Comparison of ENCODE assay signal across 14 cellular contexts in genomic region chr5:17238521-17239041, GRCh38. TPM values are rescaled to one million over a fixed set of nuclear protein-coding genes. Genes with fewer than 3 reads are reported as not detected.
DNase-seq lines count a peak whose midpoint lies in the region; TF ChIP-seq lines count a peak whose summit lies in the region.
"Had no signal": no experiment of that assay in that cellular context is flagged by ENCODE, and none has a peak within 500 bp of the region (broad histone marks: within the 10 kb centered on the region; RNA-seq: fewer than 3 reads in every experiment).

No MANE protein-coding gene starts in this region.

- H3K36me3 Mint-ChIP-seq in mesothelial cell of epicardium, result peaks cover 14% of the 10 kb centered on the region
- H3K36me3 Mint-ChIP-seq: activated naive CD4-positive, alpha-beta T cell treated with anti-CD3 and anti-CD28 coated beads, Interleukin-2, amount 50 U/mL, for 24 hours had no signal

- peak; percentile 25 for DNase-seq in AG08396 (ENCODE audit: low spot score)
- DNase-seq in MG63, result peak; percentile 35
- DNase-seq in cardiac fibroblast (ENCODE audit: low read depth in 2 of 2), result peak; percentile 40 to 73
- no peak for DNase-seq in mesothelial cell of epicardium (ENCODE audit: low spot score in 2 of 2, unreplicated experiment in 2 of 2)
- DNase-seq in NCI-H526 treated with DMSO at 0.1 percent for 48 hours (lab: John Stamatoyannopoulos, UW), result no peak
- no peak for DNase-seq in NOMO-1 (lab: John Stamatoyannopoulos, UW; ENCODE audit: unreplicated experiment in 2 of 2)
- no peak for DNase-seq in GDM1 (lab: John Stamatoyannopoulos, UW)
- DNase-seq in HEK293T (ENCODE audit: extremely low spot score), result no peak
- DNase-seq: dorsolateral prefrontal cortex; NCI-H1694; NK-92 treated with Interleukin-12 subunit alpha and Interleukin-12 subunit beta, amount 100 ng/mL, for 24 hours; tibial artery had no signal

- peaks cover 78% of the 10 kb centered on the region for H3K36me3 ChIP-seq in MG63
- H3K36me3 ChIP-seq: tibial artery had no signal

- no peaks in the 10 kb centered on the region for H3K27me3 ChIP-seq in MG63
- H3K27me3 ChIP-seq: dorsolateral prefrontal cortex, tibial artery had no signal

- peaks cover 29% of the 10 kb centered on the region for H3K4me1 Mint-ChIP-seq in mesothelial cell of epicardium
- H3K4me1 Mint-ChIP-seq: activated naive CD4-positive, alpha-beta T cell treated with anti-CD3 and anti-CD28 coated beads, Interleukin-2, amount 50 U/mL, for 24 hours had no signal

- H3K4me3 Mint-ChIP-seq in mesothelial cell of epicardium, result no peak overlapping the region
- H3K4me3 Mint-ChIP-seq: activated naive CD4-positive, alpha-beta T cell treated with anti-CD3 and anti-CD28 coated beads, Interleukin-2, amount 50 U/mL, for 24 hours; T-helper 1 cell treated with Interleukin-12 subunit alpha and Interleukin-12 subunit beta and Interleukin-4 antibody, amounts not matched to agents 30 μg/mL and 1 μg/mL, for 36 hours had no signal

- H3K9me3 Mint-ChIP-seq in mesothelial cell of epicardium, result no peaks in the 10 kb centered on the region
- H3K9me3 Mint-ChIP-seq: activated naive CD4-positive, alpha-beta T cell treated with anti-CD3 and anti-CD28 coated beads, Interleukin-2, amount 50 U/mL, for 24 hours had no signal

- POLR2A ChIA-PET in HEK293T (lab: Yijun Ruan, JAX), result no interaction called here

- no peaks in the 10 kb centered on the region for H3K9me3 ChIP-seq in MG63
- H3K9me3 ChIP-seq: tibial artery had no signal

- no peaks in the 10 kb centered on the region for H3K27me3 Mint-ChIP-seq in mesothelial cell of epicardium (ENCODE audit: low read depth)

- H3K4me3 ChIP-seq in MG63 (no peak overlapping the region), cardiac fibroblast (replicated peaks in 1 of 2; ENCODE audit: low read depth in 2 of 2, low read length in 2 of 2) (no peak overlapping the region)
- H3K4me3 ChIP-seq: tibial artery had no signal

- TF ChIP-seq CTCF in cardiac fibroblast (IDR thresholded peaks at IDR 0.05; ENCODE audit: low read depth, low read length) (no peak), mesothelial cell of epicardium (IDR thresholded peaks at IDR 0.05; ENCODE audit: unreplicated experiment) (no peak)

- CTCF ChIA-PET in HEK293T (lab: Yijun Ruan, JAX), result no interaction called here

- H3K27ac Mint-ChIP-seq in mesothelial cell of epicardium, result peak overlapping the region; percentile 13
- H3K27ac Mint-ChIP-seq: activated naive CD4-positive, alpha-beta T cell treated with anti-CD3 and anti-CD28 coated beads, Interleukin-2, amount 50 U/mL, for 24 hours; T-helper 1 cell treated with Interleukin-12 subunit alpha and Interleukin-12 subunit beta and Interleukin-4 antibody, amounts not matched to agents 30 μg/mL and 1 μg/mL, for 36 hours had no signal

TF ChIP-seq in HEK293T, 16 proteins besides CTCF, POLR2A, EP300 and RAD21:
- no peak for TF ChIP-seq BHLHE40 (IDR thresholded peaks at IDR 0.05; ENCODE audit: borderline replicate concordance)
- no peak for TF ChIP-seq HDGF (IDR thresholded peaks at IDR 0.05; ENCODE audit: borderline replicate concordance)
- no peak for TF ChIP-seq TARDBP (IDR thresholded peaks at IDR 0.05)
- TF ChIP-seq ELF4 (IDR thresholded peaks at IDR 0.05), result no peak
- no peak for TF ChIP-seq ZNF384 (IDR thresholded peaks at IDR 0.05)

RNA-seq across cellular contexts. Expression of gene BASP1, which starts 21.1 kb away (rescaled TPM):
- 543 and 644 TPM in 2 replicates for total RNA-seq in MG63 (2014; rRNA removed; shearing (Covaris generic); ENCODE audit: low replicate concordance)
- 137 to 144 TPM (median 140 TPM) in 3 replicates for total RNA-seq in mesothelial cell of epicardium

Comparison
In these comparisons a context has a peak if more than half of its experiments do, and no peak if none do; other contexts are left out.
1. DNase-seq: peak in AG08396 (single experiment), MG63 (single experiment) and cardiac fibroblast (2 of 2); none in mesothelial cell of epicardium (0 of 2), NCI-H526 treated with DMSO at 0.1 percent for 48 hours (single experiment), NOMO-1 (0 of 2), GDM1 (single experiment) and HEK293T (single experiment).